20 cellular contexts compared by ENCODE assay signal in genomic region chr14:34063042-34063441, GRCh38.
DNase-seq lines count a peak whose midpoint lies in the region; ATAC-seq and TF ChIP-seq lines count a peak whose summit lies in the region.
"Had no signal": no experiment of that assay in that cellular context is flagged by ENCODE, and none has a peak within 500 bp of the region (broad histone marks: within the 10 kb centered on the region; RNA-seq: fewer than 3 reads in every experiment).

No MANE protein-coding gene starts in this region.

- ATAC-seq in RWPE2 (ENCODE audit: low read depth) = no peak
- ATAC-seq in left lobe of liver = no peak
- ATAC-seq: Panc1 had no signal

- H3K36me3 ChIP-seq in Caco-2 (ENCODE audit: control insufficient read depth, insufficient read depth, low read length) = no peaks in the 10 kb centered on the region
- no peaks in the 10 kb centered on the region for H3K36me3 ChIP-seq in RWPE2 (ENCODE audit: low read depth)
- H3K36me3 ChIP-seq in skeletal muscle tissue (ENCODE audit: control insufficient read depth in 3 of 3, insufficient read depth in 3 of 3, low read length in 3 of 3) = no peaks in the 10 kb centered on the region
- H3K36me3 ChIP-seq in CD4-positive, alpha-beta memory T cell (ENCODE audit: insufficient read depth, low read length) = no peaks in the 10 kb centered on the region
- H3K36me3 ChIP-seq: BLaER1, SJCRH30 had no signal

- H3K27ac ChIP-seq in RWPE2 (ENCODE audit: poor library complexity, severe bottlenecking) (peak overlapping the region; percentile 17), skeletal muscle tissue (ENCODE audit: low read depth, low read length) (peak overlapping the region; percentile 38)
- H3K27ac ChIP-seq in CD4-positive, alpha-beta memory T cell (ENCODE audit: low read depth, low read length) = no peak overlapping the region
- H3K27ac ChIP-seq: BLaER1, SJCRH30 had no signal

- H3K27ac Mint-ChIP-seq in Caco-2 (ENCODE audit: unreplicated experiment) (peak overlapping the region; percentile 27), mesothelial cell of epicardium (peak overlapping the region; percentile 66)
- no peak overlapping the region for H3K27ac Mint-ChIP-seq in CD4-positive, alpha-beta memory T cell
- H3K27ac Mint-ChIP-seq: CD4-positive, alpha-beta T cell had no signal

- no peak for TF ChIP-seq CTCF in Caco-2 (IDR thresholded peaks at IDR 0.05; ENCODE audit: insufficient read depth in 1 of 2, low read depth in 1 of 2, low read length in 1 of 2, severe bottlenecking in 1 of 2, unreplicated experiment in 1 of 2)
- TF ChIP-seq CTCF in RWPE2 (IDR thresholded peaks at IDR 0.05; ENCODE audit: poor library complexity, severe bottlenecking) = no peak
- no peak for TF ChIP-seq CTCF in mesothelial cell of epicardium (IDR thresholded peaks at IDR 0.05; ENCODE audit: unreplicated experiment)

- no peaks in the 10 kb centered on the region for H3K9me3 Mint-ChIP-seq in Caco-2 (ENCODE audit: unreplicated experiment)
- peaks cover 3% of the 10 kb centered on the region for H3K9me3 Mint-ChIP-seq in mesothelial cell of epicardium
- H3K9me3 Mint-ChIP-seq in CD4-positive, alpha-beta memory T cell = peaks cover 0 to 4% (median 0%) of the 10 kb centered on the region in 8 donors
- H3K9me3 Mint-ChIP-seq: CD4-positive, alpha-beta T cell had no signal

- H3K4me1 Mint-ChIP-seq in Caco-2 (ENCODE audit: low read depth, unreplicated experiment) = peaks cover 7% of the 10 kb centered on the region
- peaks cover 22% of the 10 kb centered on the region for H3K4me1 Mint-ChIP-seq in mesothelial cell of epicardium
- peaks cover 2 to 20% (median 7%) of the 10 kb centered on the region in 4 donors for H3K4me1 Mint-ChIP-seq in CD4-positive, alpha-beta memory T cell

- H3K27me3 Mint-ChIP-seq in Caco-2 (ENCODE audit: insufficient read depth, unreplicated experiment) (no peaks in the 10 kb centered on the region), mesothelial cell of epicardium (ENCODE audit: low read depth) (no peaks in the 10 kb centered on the region)
- peaks cover 0 to 1% of the 10 kb centered on the region in 2 donors for H3K27me3 Mint-ChIP-seq in CD4-positive, alpha-beta memory T cell

- H3K9me3 ChIP-seq in Caco-2 (no peaks in the 10 kb centered on the region), RWPE2 (ENCODE audit: severe bottlenecking) (no peaks in the 10 kb centered on the region), skeletal muscle tissue (ENCODE audit: control insufficient read depth in 3 of 3, low read length in 3 of 3) (no peaks in the 10 kb centered on the region)
- H3K9me3 ChIP-seq in CD4-positive, alpha-beta memory T cell (ENCODE audit: control insufficient read depth in 1 of 2, low read length in 2 of 2) = no peaks in the 10 kb centered on the region
- H3K9me3 ChIP-seq: SJCRH30 had no signal

- H3K4me1 ChIP-seq in Caco-2 (peaks cover 25% of the 10 kb centered on the region), RWPE2 (ENCODE audit: insufficient read depth, poor library complexity, severe bottlenecking) (peaks cover 20% of the 10 kb centered on the region), skeletal muscle tissue (ENCODE audit: control insufficient read depth in 3 of 3, insufficient read depth in 3 of 3, low read length in 3 of 3) (peaks cover 13 to 35% (median 24%) of the 10 kb centered on the region in 3 donors)
- peaks cover 8% of the 10 kb centered on the region for H3K4me1 ChIP-seq in CD4-positive, alpha-beta memory T cell (ENCODE audit: insufficient read depth, low read length)

- intact Hi-C loops in Caco-2 (cut with micrococcal nuclease; ENCODE audit: unreplicated experiment) = loop anchor here (10.0 kb wide), 1 partner anchor 162 kb away; no protein-coding TSS in a partner anchor
- intact Hi-C loops in CD4-positive, alpha-beta memory T cell (cut with micrococcal nuclease) = no loop called here

- CTCF ChIA-PET in Caco-2 (lab: Charles Lee) = interaction anchor here (1.0 kb wide), 1 partner anchor 36 kb away, joined by 5 read pairs; no protein-coding TSS in a partner anchor
- CTCF ChIA-PET in CD4-positive, alpha-beta memory T cell (lab: Charles Lee; ENCODE audit: partially characterized antibody) = no interaction called here

- H3K4me3 Mint-ChIP-seq in Caco-2 (ENCODE audit: unreplicated experiment) = peak overlapping the region; percentile 46
- H3K4me3 Mint-ChIP-seq in mesothelial cell of epicardium = no peak overlapping the region
- no peak overlapping the region for H3K4me3 Mint-ChIP-seq in CD4-positive, alpha-beta memory T cell
- H3K4me3 Mint-ChIP-seq: CD4-positive, alpha-beta T cell had no signal

- DNase-seq in Caco-2 = no peak
- no peak for DNase-seq in RWPE2 (ENCODE audit: low spot score)
- DNase-seq in mesothelial cell of epicardium (ENCODE audit: low spot score in 2 of 2, unreplicated experiment in 2 of 2) = no peak
- no peak for DNase-seq in stimulated activated CD4-positive, alpha-beta T cell treated with anti-CD3 and anti-CD28 coated beads, Interleukin-15, amount 100 ng/mL, for 24 hours
- DNase-seq in left lobe of liver (ENCODE audit: low spot score) = no peak
- no peak for DNase-seq in CD4-positive, alpha-beta memory T cell
- DNase-seq: ACHN; CD4-positive, alpha-beta T cell; DMS153; Karpas-422; MV-4-11; NCI-H1694; NCI-H2081; NCI-H2171; NCI-H524; NCI-H774; SJCRH30 had no signal

- no TSS peak for BruUV-seq in Caco-2 (replicated peaks; lab: Mats Ljungman, UMichigan)

- no peak overlapping the region for H3K9ac ChIP-seq in skeletal muscle tissue (ENCODE audit: low read depth in 1 of 3, low read length in 3 of 3)
- H3K9ac ChIP-seq: BLaER1 had no signal

- POLR2A ChIA-PET in Caco-2 (lab: Charles Lee) = interaction anchor here (0.5 kb wide), 1 partner anchor 18 kb away, joined by 3 read pairs; no protein-coding TSS in a partner anchor
- POLR2A ChIA-PET in CD4-positive, alpha-beta memory T cell (lab: Charles Lee; ENCODE audit: partially characterized antibody) = no interaction called here

- H3K27me3 ChIP-seq in Caco-2 (replicated peaks; ENCODE audit: control insufficient read depth, insufficient read depth, low read length) (no peaks in the 10 kb centered on the region), RWPE2 (ENCODE audit: insufficient read depth, poor library complexity, severe bottlenecking) (no peaks in the 10 kb centered on the region), skeletal muscle tissue (ENCODE audit: control insufficient read depth in 3 of 3, insufficient read depth in 3 of 3, low read length in 3 of 3) (no peaks in the 10 kb centered on the region)
- H3K27me3 ChIP-seq in CD4-positive, alpha-beta memory T cell (ENCODE audit: insufficient read depth, low read length) = no peaks in the 10 kb centered on the region
- H3K27me3 ChIP-seq: BLaER1, SJCRH30 had no signal

- H3K36me3 Mint-ChIP-seq in Caco-2 (ENCODE audit: insufficient read depth, unreplicated experiment) (peaks cover 6% of the 10 kb centered on the region), mesothelial cell of epicardium (no peaks in the 10 kb centered on the region)
- no peaks in the 10 kb centered on the region for H3K36me3 Mint-ChIP-seq in CD4-positive, alpha-beta memory T cell

- H3K4me3 ChIP-seq in Caco-2 (ENCODE audit: low read depth, low read length) = no peak overlapping the region
- no peak overlapping the region for H3K4me3 ChIP-seq in RWPE2 (ENCODE audit: severe bottlenecking)
- no peak overlapping the region for H3K4me3 ChIP-seq in skeletal muscle tissue (ENCODE audit: low read length in 3 of 3)
- no peak overlapping the region for H3K4me3 ChIP-seq in CD4-positive, alpha-beta memory T cell (ENCODE audit: low read length in 2 of 2)
- H3K4me3 ChIP-seq: BLaER1, SJCRH30 had no signal

Comparison
In these comparisons a context has a peak if more than half of its experiments do, and no peak if none do; other contexts are left out.
1. H3K27ac Mint-ChIP-seq: peak in Caco-2 (single experiment) and mesothelial cell of epicardium (single experiment); none in CD4-positive, alpha-beta memory T cell (0 of 7).